12 cellular contexts compared by ENCODE assay signal in the genomic region with DNA sequence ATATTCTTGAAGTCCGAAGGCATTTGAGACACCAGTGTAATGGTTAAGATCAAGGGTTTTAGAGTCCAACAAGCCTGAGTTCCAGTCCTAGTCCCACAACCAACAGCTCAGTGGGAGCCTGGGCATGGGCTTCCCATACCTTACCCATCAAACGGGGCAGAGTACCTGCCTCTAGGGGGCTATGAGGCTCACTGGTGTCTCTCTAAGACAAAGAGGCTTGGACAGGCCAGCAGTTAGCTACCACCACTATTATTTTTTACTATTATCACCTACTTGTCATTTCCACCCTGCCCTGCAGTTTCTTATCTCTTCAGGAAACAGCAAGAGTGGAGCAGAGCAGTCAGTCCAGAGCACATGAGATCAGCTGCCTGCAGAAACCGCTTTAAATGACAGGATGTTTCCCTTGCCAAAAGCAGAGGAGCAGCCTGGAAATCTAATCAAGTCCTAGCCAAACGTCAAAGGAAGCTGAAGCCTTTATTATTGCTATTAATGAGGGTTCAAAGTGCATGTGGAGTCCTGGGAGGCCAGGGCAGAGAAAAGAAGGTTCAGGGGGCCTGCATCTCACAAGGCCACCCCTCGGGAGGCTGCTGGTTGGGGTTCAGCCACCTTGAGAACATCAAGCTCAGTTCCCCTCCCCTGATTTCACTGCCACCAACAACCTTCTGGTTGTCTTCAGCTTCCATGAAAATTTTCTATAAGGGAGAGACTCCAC.
A peak's percentile ranks its signal among the peaks of the same experiment; 100 is the strongest.
DNase-seq lines count a peak whose midpoint lies in the region; ATAC-seq, FAIRE-seq and TF ChIP-seq lines count a peak whose summit lies in the region.
"Had no signal": no experiment of that assay in that cellular context is flagged by ENCODE, and none has a peak within 500 bp of the region (broad histone marks: within the 10 kb centered on the region; RNA-seq: fewer than 3 reads in every experiment).

No MANE protein-coding gene starts in this region.

- H3K4me1 ChIP-seq in GM12878 (ENCODE audit: control insufficient read depth, insufficient read depth, low read length) (no peaks in the 10 kb centered on the region), tibial artery (peaks cover 0 to 43% (median 22%) of the 10 kb centered on the region in 4 donors)

- FAIRE-seq in GM12878 (lab: Jason Lieb, UNC): no peak

- no peak for TF ChIP-seq EP300 in GM12878 (IDR thresholded peaks at IDR 0.05; ENCODE audit: borderline replicate concordance in 1 of 2, control insufficient read depth in 1 of 2, low read depth in 2 of 2, low read length in 2 of 2)

- TF ChIP-seq POLR2A in GM12878 (IDR thresholded peaks at IDR 0.05; ENCODE audit: low read depth, low read length): no peak

- RAD21 ChIA-PET in GM12878 (lab: Charles Lee; ENCODE audit: unreplicated experiment): interaction anchor here (1.3 kb wide), 1 partner anchor 185 kb away, joined by 3 read pairs; no protein-coding TSS in a partner anchor

- peak; percentile 52 for DNase-seq in DMS 273 (lab: John Stamatoyannopoulos, UW; ENCODE audit: unreplicated experiment)
- no peak for DNase-seq in DMS 273 treated with DMSO at 0.1 percent for 48 hours (lab: John Stamatoyannopoulos, UW)
- no peak for DNase-seq in GM12878 (ENCODE audit: low read depth, low spot score)
- DNase-seq in iPS-NIHi7 (ENCODE audit: extremely low spot score): peak; percentile 57
- DNase-seq in tibial artery: no peak
- DNase-seq in MV-4-11 (lab: John Stamatoyannopoulos, UW): no peak
- DNase-seq: anterior cingulate cortex, midbrain, NCI-H1436 had no signal

- H3K4me3 ChIP-seq in GM12878 (no peak overlapping the region), tibial artery (no peak overlapping the region)

- POLR2A ChIA-PET in GM12878 (lab: Charles Lee): no interaction called here

- 23% methylated on average over 5 of the region's 5 CpGs for WGBS in GM12878 (ENCODE audit: insufficient coverage, insufficient replicate concordance, low lambda C conversion rate, missing lambda C conversion rate)

- no peak overlapping the region for H3K9ac ChIP-seq in GM12878 (ENCODE audit: control insufficient read depth, insufficient read depth, low read length)

- intact Hi-C loops in GM12878 (cut with micrococcal nuclease; ENCODE audit: unreplicated experiment) (no loop called here), tibial artery (cut with DNase I; ENCODE audit: low total_unique reads) (no loop called here)

- H3K27me3 ChIP-seq in GM12878 (replicated peaks in 1 of 2; ENCODE audit: control insufficient read depth in 2 of 2, insufficient read depth in 2 of 2, low read length in 1 of 2) (no peaks in the 10 kb centered on the region), tibial artery (no peaks in the 10 kb centered on the region)

- CTCF ChIA-PET in GM12878 (lab: Yijun Ruan, JAX): interaction anchor here (0.7 to 1.0 kb wide), 2 partner anchors 84 to 218 kb away, joined by 3 read pairs; no protein-coding TSS in a partner anchor

- H3K27ac ChIP-seq in GM12878 (ENCODE audit: control insufficient read depth, insufficient read depth) (no peak overlapping the region), tibial artery (peak overlapping the region; percentile 2 to 24)
- H3K27ac ChIP-seq: 22Rv1 had no signal

- no peaks in the 10 kb centered on the region for H4K20me1 ChIP-seq in GM12878 (ENCODE audit: control insufficient read depth, insufficient read depth)

- BruUV-seq in GM12878 (replicated peaks; lab: Mats Ljungman, UMichigan): no TSS peak

- in situ Hi-C loops in GM12878 (cut with MboI): no loop called here

- H3K36me3 ChIP-seq in GM12878 (ENCODE audit: control insufficient read depth in 2 of 2, insufficient read depth in 2 of 2, low read length in 1 of 2) (no peaks in the 10 kb centered on the region), tibial artery (no peaks in the 10 kb centered on the region)

- H3K9me3 ChIP-seq in GM12878 (replicated peaks; ENCODE audit: control insufficient read depth, insufficient read depth, low read length) (no peaks in the 10 kb centered on the region), tibial artery (no peaks in the 10 kb centered on the region)

- SMC1A ChIA-PET in GM12878 (lab: Charles Lee; ENCODE audit: uncharacterized antibody, unreplicated experiment): interaction anchor here (0.7 to 1.5 kb wide), 4 partner anchors 12 to 225 kb away, joined by 3 read pairs; no protein-coding TSS in a partner anchor

- no peaks in the 10 kb centered on the region for H3K79me2 ChIP-seq in GM12878 (ENCODE audit: control insufficient read depth, insufficient read depth, low read length)

- no peak overlapping the region for H2AFZ ChIP-seq in GM12878 (ENCODE audit: control insufficient read depth, low read depth, low read length)

- no peak for TF ChIP-seq RAD21 in GM12878 (IDR thresholded peaks at IDR 0.05; ENCODE audit: insufficient read depth, low read depth, low read length)

- TF ChIP-seq CTCF in GM12878 (IDR thresholded peaks at IDR 0.05 in 2 of 3, conservative IDR thresholded peaks at IDR 0.05 in 1 of 3; ENCODE audit: control insufficient read depth in 2 of 3, extremely low read depth in 1 of 3, insufficient read depth in 1 of 3, low read depth in 3 of 3, low read length in 3 of 3) (peak in 2 of 3 experiments; percentile 9 to 16; a peak in 1 of 6 replicates), tibial artery (IDR thresholded peaks at IDR 0.05) (no peak)

- H3K4me2 ChIP-seq in GM12878 (ENCODE audit: control insufficient read depth, insufficient read depth): no peak overlapping the region

- ATAC-seq in GM12878 (peak; percentile 48; the same call in 2 of the 3 replicates), HG02970 (IDR thresholded peaks at IDR 0.05; ENCODE audit: low FRiP score, unreplicated experiment) (no peak), GM21529 (IDR thresholded peaks at IDR 0.05; ENCODE audit: unreplicated experiment) (no peak)

TF ChIP-seq in GM12878, 131 proteins besides CTCF, POLR2A, EP300 and RAD21:
- no peak for TF ChIP-seq JUND (IDR thresholded peaks at IDR 0.05; ENCODE audit: low read depth, low read length)

Comparison
In these comparisons a context has a peak if more than half of its experiments do, and no peak if none do; other contexts are left out.
1. DNase-seq: peak in DMS 273 (single experiment) and iPS-NIHi7 (single experiment); none in DMS 273 treated with DMSO at 0.1 percent for 48 hours (single experiment), GM12878 (single experiment), tibial artery (0 of 2) and MV-4-11 (single experiment).
2. CTCF ChIP-seq: peak in GM12878 (2 of 3); none in tibial artery (0 of 2).